Comparison of ENCODE assay signal across 14 cellular contexts in genomic region chr22:33851240-33851639, GRCh38.
A peak's percentile ranks its signal among the peaks of the same experiment; 100 is the strongest.
DNase-seq lines count a peak whose midpoint lies in the region; FAIRE-seq and TF ChIP-seq lines count a peak whose summit lies in the region.
"Had no signal": no experiment of that assay in that cellular context is flagged by ENCODE, and none has a peak within 500 bp of the region (broad histone marks: within the 10 kb centered on the region; RNA-seq: fewer than 3 reads in every experiment).

No MANE protein-coding gene starts in this region.

- H3K36me3 ChIP-seq in ovary, result no peaks in the 10 kb centered on the region
- H3K36me3 ChIP-seq: esophagus muscularis mucosa, tibial nerve had no signal

- no peak for TF ChIP-seq EP300 in ovary (IDR thresholded peaks at IDR 0.05)

- no peaks in the 10 kb centered on the region for H3K9me3 ChIP-seq in ovary
- H3K9me3 ChIP-seq: esophagus muscularis mucosa, tibial nerve had no signal

- POLR2A ChIA-PET in HEK293T (lab: Yijun Ruan, JAX), result interaction anchor here (1.0 kb wide), 1 partner anchor 27 kb away, joined by 3 read pairs; no protein-coding TSS in a partner anchor

- TF ChIP-seq CTCF in osteocyte (IDR thresholded peaks at IDR 0.05) (no peak), nephron progenitor cell (IDR thresholded peaks at IDR 0.05) (no peak), ovary (IDR thresholded peaks at IDR 0.05) (no peak)

- TF ChIP-seq POLR2A in GM12892 (IDR thresholded peaks at IDR 0.05; ENCODE audit: low read depth, low read length) (no peak), ovary (IDR thresholded peaks at IDR 0.05) (no peak)

- DNase-seq in GM12892 (ENCODE audit: insufficient read length) (no peak), NCI-H146 (lab: John Stamatoyannopoulos, UW) (peak; percentile 19), epithelial cell of prostate (ENCODE audit: low read depth, low spot score) (peak; percentile 12), osteocyte (ENCODE audit: extremely low spot score, unreplicated experiment) (no peak), HEK293T (ENCODE audit: extremely low spot score) (no peak), nephron progenitor cell (no peak), ovary (no peak), MV-4-11 (lab: John Stamatoyannopoulos, UW) (no peak)
- DNase-seq: activated CD4-positive, alpha-beta T cell treated with anti-CD3 and anti-CD28 coated beads for 4 hours; NCI-H69 had no signal

- H3K4me3 Mint-ChIP-seq in osteocyte (ENCODE audit: unreplicated experiment) (no peak overlapping the region), nephron progenitor cell (no peak overlapping the region)
- H3K4me3 Mint-ChIP-seq: activated naive CD8-positive, alpha-beta T cell had no signal

- intact Hi-C loops in ovary (cut with DNase I), result loop anchor here in 1 of 4 donors (10.0 kb wide), 1 partner anchor 46 kb away; no protein-coding TSS in a partner anchor

- peak overlapping the region; percentile 9 for H3K27ac Mint-ChIP-seq in osteocyte (ENCODE audit: unreplicated experiment)
- H3K27ac Mint-ChIP-seq in nephron progenitor cell, result no peak overlapping the region
- H3K27ac Mint-ChIP-seq: activated naive CD8-positive, alpha-beta T cell had no signal

- CTCF ChIA-PET in HEK293T (lab: Yijun Ruan, JAX), result interaction anchor here (0.7 kb wide), 1 partner anchor 523 kb away, joined by 3 read pairs; no protein-coding TSS in a partner anchor

- peak; percentile 50 for FAIRE-seq in GM12892 (lab: Jason Lieb, UNC)

- 91 to 94% (median 94%) methylated on average over 5 of the region's 5 CpGs for WGBS in ovary, 3 donors

- peaks cover 2% of the 10 kb centered on the region for H3K36me3 Mint-ChIP-seq in osteocyte (ENCODE audit: unreplicated experiment)
- peaks cover 25% of the 10 kb centered on the region for H3K36me3 Mint-ChIP-seq in nephron progenitor cell (ENCODE audit: low read depth)

- H3K9me3 Mint-ChIP-seq in osteocyte (ENCODE audit: unreplicated experiment) (peaks cover 5% of the 10 kb centered on the region), nephron progenitor cell (peaks cover 24% of the 10 kb centered on the region)

- no peak overlapping the region for H3K4me3 ChIP-seq in ovary
- H3K4me3 ChIP-seq: esophagus muscularis mucosa, tibial nerve had no signal

- no peak overlapping the region for H3K27ac ChIP-seq in epithelial cell of prostate
- no peak overlapping the region for H3K27ac ChIP-seq in ovary
- H3K27ac ChIP-seq: parathyroid adenoma had no signal

- H3K27me3 ChIP-seq in ovary, result no peaks in the 10 kb centered on the region
- H3K27me3 ChIP-seq: esophagus muscularis mucosa, tibial nerve had no signal

- H3K27me3 Mint-ChIP-seq in osteocyte (ENCODE audit: unreplicated experiment) (no peaks in the 10 kb centered on the region), nephron progenitor cell (ENCODE audit: low read depth, poor library complexity) (no peaks in the 10 kb centered on the region)
- H3K27me3 Mint-ChIP-seq: activated naive CD8-positive, alpha-beta T cell had no signal

- peaks cover 36% of the 10 kb centered on the region for H3K4me1 Mint-ChIP-seq in osteocyte (ENCODE audit: unreplicated experiment)
- peaks cover 59% of the 10 kb centered on the region for H3K4me1 Mint-ChIP-seq in nephron progenitor cell

- peaks cover 6% of the 10 kb centered on the region for H3K4me1 ChIP-seq in ovary (ENCODE audit: insufficient read depth)
- H3K4me1 ChIP-seq: parathyroid adenoma had no signal

TF ChIP-seq in HEK293T, 16 proteins besides CTCF, POLR2A, EP300 and RAD21:
- TF ChIP-seq TARDBP (IDR thresholded peaks at IDR 0.05), result no peak
- no peak for TF ChIP-seq PKNOX1 (IDR thresholded peaks at IDR 0.05)
- no peak for TF ChIP-seq FOXA1 (IDR thresholded peaks at IDR 0.05)

Comparison
In these comparisons a context has a peak if more than half of its experiments do, and no peak if none do; other contexts are left out.
1. DNase-seq: peak in NCI-H146 (single experiment) and epithelial cell of prostate (single experiment); none in GM12892 (single experiment), osteocyte (single experiment), HEK293T (single experiment), nephron progenitor cell (single experiment), ovary (0 of 5) and MV-4-11 (single experiment).